In genomic region chr4:115883251-115883650, GRCh38 we compare ENCODE assay signal across 21 cellular contexts.
"Had no signal": no experiment of that assay in that cellular context is flagged by ENCODE, and none has a peak within 500 bp of the region (broad histone marks: within the 10 kb centered on the region; RNA-seq: fewer than 3 reads in every experiment).

No MANE protein-coding gene starts in this region.

- H3K36me3 ChIP-seq: esophagus squamous epithelium, gastroesophageal sphincter, left ventricle myocardium inferior, spleen, tibial artery, upper lobe of left lung, uterus had no signal

- H3K4me3 ChIP-seq: esophagus squamous epithelium, gastroesophageal sphincter, left ventricle myocardium inferior, lung, spleen, tibial artery, upper lobe of left lung, uterus had no signal

- H3K27me3 Mint-ChIP-seq: naive B cell; stimulated activated memory B cell treated with anti-CD40 and anti-IgM and Interleukin-4, amounts not matched to agents 10 μg/mL and 1 μg/mL and 100 μg/mL, for 72 hours; stimulated activated naive CD8-positive, alpha-beta T cell treated with anti-CD3 and anti-CD28 coated beads, Interleukin-15, Interleukin-2, amounts not matched to agents 100 ng/mL and 50 ng/mL, for 24 hours had no signal

- H3K4me3 Mint-ChIP-seq: naive B cell; nephron; stimulated activated memory B cell treated with anti-CD40 and anti-IgM and Interleukin-4, amounts not matched to agents 10 μg/mL and 1 μg/mL and 100 μg/mL, for 72 hours; stimulated activated naive CD8-positive, alpha-beta T cell treated with anti-CD3 and anti-CD28 coated beads, Interleukin-15, Interleukin-2, amounts not matched to agents 100 ng/mL and 50 ng/mL, for 24 hours had no signal

- H3K36me3 Mint-ChIP-seq: naive B cell; stimulated activated memory B cell treated with anti-CD40 and anti-IgM and Interleukin-4, amounts not matched to agents 10 μg/mL and 1 μg/mL and 100 μg/mL, for 72 hours had no signal

- H3K27ac Mint-ChIP-seq: naive B cell; nephron; stimulated activated memory B cell treated with anti-CD40 and anti-IgM and Interleukin-4, amounts not matched to agents 10 μg/mL and 1 μg/mL and 100 μg/mL, for 72 hours; stimulated activated naive CD8-positive, alpha-beta T cell treated with anti-CD3 and anti-CD28 coated beads, Interleukin-15, Interleukin-2, amounts not matched to agents 100 ng/mL and 50 ng/mL, for 24 hours had no signal

- H3K27me3 ChIP-seq: esophagus squamous epithelium, gastroesophageal sphincter, spleen, tibial artery, upper lobe of left lung, uterus had no signal

- H3K4me1 Mint-ChIP-seq: naive B cell; nephron; stimulated activated memory B cell treated with anti-CD40 and anti-IgM and Interleukin-4, amounts not matched to agents 10 μg/mL and 1 μg/mL and 100 μg/mL, for 72 hours had no signal

- DNase-seq: dermis blood vessel endothelial cell; esophagus squamous epithelium; foreskin fibroblast; glutamatergic neuron; left ventricle myocardium inferior; mesenchymal stem cell; naive B cell; posterior cingulate gyrus; spleen; stimulated activated CD4-positive, alpha-beta T cell treated with anti-CD3 and anti-CD28 coated beads, Interleukin-15, amount 100 ng/mL, for 24 hours; stimulated activated CD4-positive, alpha-beta T cell treated with anti-CD3 and anti-CD28 coated beads, Interleukin-1b, Interleukin-23, amount 100 ng/mL, for 48 hours; stimulated activated CD4-positive, alpha-beta T cell treated with anti-CD3 and anti-CD28 coated beads, Interleukin-4, amount 100 ng/mL, for 24 hours; tibial artery; upper lobe of left lung; uterus had no signal

- H3K27ac ChIP-seq: esophagus squamous epithelium, gastroesophageal sphincter, left ventricle myocardium inferior, spleen, tibial artery, upper lobe of left lung, uterus had no signal

- H3K4me1 ChIP-seq: esophagus squamous epithelium, gastroesophageal sphincter, left ventricle myocardium inferior, spleen, tibial artery, upper lobe of left lung, uterus had no signal

- H3K9me3 Mint-ChIP-seq: nephron; stimulated activated memory B cell treated with anti-CD40 and anti-IgM and Interleukin-4, amounts not matched to agents 10 μg/mL and 1 μg/mL and 100 μg/mL, for 72 hours; stimulated activated naive CD8-positive, alpha-beta T cell treated with anti-CD3 and anti-CD28 coated beads, Interleukin-15, Interleukin-2, amounts not matched to agents 100 ng/mL and 50 ng/mL, for 24 hours had no signal

- H3K9me3 ChIP-seq: esophagus squamous epithelium, gastroesophageal sphincter, left ventricle myocardium inferior, spleen, tibial artery, upper lobe of left lung, uterus had no signal

- ATAC-seq: gastroesophageal sphincter; sciatic nerve; stimulated activated memory B cell treated with anti-CD40 and anti-IgM and Interleukin-4, amounts not matched to agents 10 μg/mL and 1 μg/mL and 100 μg/mL, for 72 hours had no signal
